In genomic region chr10:33484787-33485186, GRCh38 we compare ENCODE assay signal across 14 cellular contexts.
DNase-seq lines count a peak whose midpoint lies in the region; ATAC-seq and TF ChIP-seq lines count a peak whose summit lies in the region.
"Had no signal": no experiment of that assay in that cellular context is flagged by ENCODE, and none has a peak within 500 bp of the region (broad histone marks: within the 10 kb centered on the region; RNA-seq: fewer than 3 reads in every experiment).

No MANE protein-coding gene starts in this region.

- intact Hi-C loops in A673 (cut with micrococcal nuclease; ENCODE audit: unreplicated experiment), result no loop called here

- no peak for TF ChIP-seq CTCF in A673 (conservative IDR thresholded peaks at IDR 0.05; ENCODE audit: low read depth, low read length)

- peak overlapping the region; percentile 1 for H3K27ac ChIP-seq in A673 (ENCODE audit: low read depth, low read length, poor library complexity, severe bottlenecking)

- BruUV-seq in A673 (replicated peaks; lab: Mats Ljungman, UMichigan), result no TSS peak

- H3K4me3 ChIP-seq in A673 (ENCODE audit: low read depth, low read length, poor library complexity, severe bottlenecking), result no peak overlapping the region
- no peak overlapping the region for H3K4me3 ChIP-seq in H7 (ENCODE audit: insufficient read depth, low read depth, low read length)
- H3K4me3 ChIP-seq in adipocyte (ENCODE audit: low read length), result no peak overlapping the region

- H3K9ac ChIP-seq in adipocyte (ENCODE audit: low read length), result no peak overlapping the region

- DNase-seq in A673 (ENCODE audit: low spot score) (peak; percentile 62), H7 (peak; percentile 38), adipocyte (ENCODE audit: low read depth) (peak; percentile 84), hepatic stellate cell (ENCODE audit: low spot score) (peak; percentile 14), C1 segment of cervical spinal cord (lab: John Stamatoyannopoulos, UW) (no peak), activated T-cell treated with anti-CD3 and anti-CD28 coated beads for 4 hours (no peak)
- DNase-seq in stimulated activated CD4-positive, alpha-beta T cell treated with anti-CD3 and anti-CD28 coated beads, Interleukin-4, amount 100 ng/mL, for 1 hour, result no peak
- DNase-seq: activated naive CD8-positive, alpha-beta T cell treated with anti-CD3 and anti-CD28 coated beads for 36 hours; effector CD8-positive, alpha-beta T cell; GDM1; NCI-H524 treated with DMSO at 0.1 percent for 48 hours; stimulated activated CD4-positive, alpha-beta T cell treated with anti-CD3 and anti-CD28 coated beads, Interleukin-4, amount 100 ng/mL, for 24 hours; stimulated activated naive CD4-positive, alpha-beta T cell treated with Interleukin-2 at 50 U/mL for 16 hours had no signal

- H3K4me1 ChIP-seq in A673 (ENCODE audit: insufficient read depth, low read length, poor library complexity, severe bottlenecking), result peaks cover 31% of the 10 kb centered on the region
- H3K4me1 ChIP-seq in adipocyte (ENCODE audit: control insufficient read depth, insufficient read depth, low read length), result peaks cover 22% of the 10 kb centered on the region

- H3K9me3 ChIP-seq in A673 (ENCODE audit: low read depth, low read length, poor library complexity, severe bottlenecking) (no peaks in the 10 kb centered on the region), adipocyte (ENCODE audit: control insufficient read depth, low read length) (no peaks in the 10 kb centered on the region)

- H3K27me3 ChIP-seq in A673 (replicated peaks; ENCODE audit: insufficient read depth, low read depth, low read length, poor library complexity) (no peaks in the 10 kb centered on the region), H7 (ENCODE audit: control insufficient read depth, insufficient read depth, low read length) (no peaks in the 10 kb centered on the region), adipocyte (replicated peaks; ENCODE audit: control insufficient read depth, insufficient read depth, low read length) (no peaks in the 10 kb centered on the region)

- ATAC-seq in HG03025 (IDR thresholded peaks at IDR 0.05; ENCODE audit: low FRiP score, unreplicated experiment), result no peak

- POLR2A ChIA-PET in A673 (lab: Charles Lee; ENCODE audit: low non-redundant PET), result no interaction called here

- CTCF ChIA-PET in A673 (lab: Charles Lee), result no interaction called here

- H3K36me3 ChIP-seq in A673 (ENCODE audit: insufficient read depth, low read length, poor library complexity, severe bottlenecking) (no peaks in the 10 kb centered on the region), H7 (replicated peaks; ENCODE audit: control insufficient read depth, insufficient read depth, low read length) (no peaks in the 10 kb centered on the region), adipocyte (ENCODE audit: control insufficient read depth, insufficient read depth, low read length, severe bottlenecking) (no peaks in the 10 kb centered on the region)

Comparison
In these comparisons a context has a peak if more than half of its experiments do, and no peak if none do; other contexts are left out.
1. DNase-seq: peak in A673 (single experiment), H7 (single experiment), adipocyte (single experiment) and hepatic stellate cell (single experiment); none in stimulated activated CD4-positive, alpha-beta T cell treated with anti-CD3 and anti-CD28 coated beads, Interleukin-4, amount 100 ng/mL, for 1 hour (single experiment), C1 segment of cervical spinal cord (0 of 14) and activated T-cell treated with anti-CD3 and anti-CD28 coated beads for 4 hours (single experiment).